ENCODE assay signal across 16 cellular contexts in genomic region chr16:85441890-85442670, GRCh38.
A peak's percentile ranks its signal among the peaks of the same experiment; 100 is the strongest.
DNase-seq lines count a peak whose midpoint lies in the region; TF ChIP-seq lines count a peak whose summit lies in the region.
"Had no signal": no experiment of that assay in that cellular context is flagged by ENCODE, and none has a peak within 500 bp of the region (broad histone marks: within the 10 kb centered on the region; RNA-seq: fewer than 3 reads in every experiment).

No MANE protein-coding gene starts in this region.

- H3K27ac ChIP-seq in HEK293 (ENCODE audit: extremely low read depth, low read depth, low read length) (no peak overlapping the region), neural progenitor cell (no peak overlapping the region)
- H3K27ac ChIP-seq: HL-60 had no signal

- H3K27ac Mint-ChIP-seq in brain (peak overlapping the region in 4 of 5 experiments; percentile 25 to 67 (median 44)), neural progenitor cell (peak overlapping the region; percentile 6)
- H3K27ac Mint-ChIP-seq: CD4-positive, CD25-positive, alpha-beta regulatory T cell had no signal

- no peaks in the 10 kb centered on the region; the same call in 1 of the 2 replicates for H3K4me1 ChIP-seq in HEK293 (ENCODE audit: control insufficient read depth, insufficient read depth, low read length)
- peaks cover 32% of the 10 kb centered on the region for H3K4me1 ChIP-seq in neural progenitor cell

- no peaks in the 10 kb centered on the region for H3K79me2 ChIP-seq in neural progenitor cell (ENCODE audit: low read depth)

- H3K9me3 ChIP-seq in HEK293 (ENCODE audit: control insufficient read depth, insufficient read depth, low read depth, low read length) (no peaks in the 10 kb centered on the region), neural progenitor cell (ENCODE audit: low read depth) (no peaks in the 10 kb centered on the region)
- H3K9me3 ChIP-seq: BE2C, HAP-1 had no signal

- no peak for DNase-seq in neural progenitor cell (ENCODE audit: low spot score)
- no peak for DNase-seq in SHP77 (lab: John Stamatoyannopoulos, UW)
- no peak for DNase-seq in posterior cingulate gyrus
- DNase-seq in stimulated activated CD4-positive, alpha-beta T cell treated with anti-CD3 and anti-CD28 coated beads, Interleukin-4, amount 100 ng/mL, for 24 hours: no peak
- DNase-seq: ACHN; BE2C; C1 segment of cervical spinal cord; CD4-positive, CD25-positive, alpha-beta regulatory T cell; DMS153; DMS79; GF-D8; IMR-90 had no signal

- no peak overlapping the region for H3K9ac ChIP-seq in neural progenitor cell

- peaks cover 3% of the 10 kb centered on the region for H3K27me3 Mint-ChIP-seq in brain
- peaks cover 27% of the 10 kb centered on the region for H3K27me3 Mint-ChIP-seq in neural progenitor cell (ENCODE audit: insufficient read depth, low read depth)
- H3K27me3 Mint-ChIP-seq: CD4-positive, CD25-positive, alpha-beta regulatory T cell had no signal

- H3K9me3 Mint-ChIP-seq in brain: peaks cover 0 to 2% (median 0%) of the 10 kb centered on the region in 5 experiments
- H3K9me3 Mint-ChIP-seq in neural progenitor cell: no peaks in the 10 kb centered on the region

- H3K36me3 Mint-ChIP-seq in brain: no peaks in the 10 kb centered on the region
- no peaks in the 10 kb centered on the region for H3K36me3 Mint-ChIP-seq in neural progenitor cell
- H3K36me3 Mint-ChIP-seq: CD4-positive, CD25-positive, alpha-beta regulatory T cell had no signal

- H2AFZ ChIP-seq in neural progenitor cell (replicated peaks): no peak overlapping the region

- H3K4me3 ChIP-seq in HEK293 (ENCODE audit: low read depth, low read length) (no peak overlapping the region), neural progenitor cell (no peak overlapping the region)
- H3K4me3 ChIP-seq: HAP-1 had no signal

- intact Hi-C loops in posterior cingulate gyrus (cut with DNase I): no loop called here

- CTCF ChIA-PET in HEK293 (lab: Yijun Ruan, JAX): interaction anchor here (0.6 to 1.9 kb wide), 6 partner anchors 11 to 292 kb away, joined by 3 to 8 read pairs (median 4); no protein-coding TSS in a partner anchor

- H3K36me3 ChIP-seq in HEK293 (ENCODE audit: control insufficient read depth in 2 of 2, insufficient read depth in 1 of 2, low read length in 2 of 2) (peaks cover 0 to 6% of the 10 kb centered on the region in 2 experiments; a peak in 1 of 3 replicates), neural progenitor cell (no peaks in the 10 kb centered on the region)
- H3K36me3 ChIP-seq: BE2C, HAP-1 had no signal

- peaks cover 24% of the 10 kb centered on the region for H4K20me1 ChIP-seq in neural progenitor cell (ENCODE audit: low read depth)

- H3K4me3 Mint-ChIP-seq in brain (peak overlapping the region in 1 of 5 experiments; percentile 5), neural progenitor cell (no peak overlapping the region)
- H3K4me3 Mint-ChIP-seq: CD4-positive, CD25-positive, alpha-beta regulatory T cell had no signal

- H3F3A ChIP-seq in neural progenitor cell (ENCODE audit: low read depth): peaks cover 19% of the 10 kb centered on the region

- H3K4me2 ChIP-seq in neural progenitor cell: no peak overlapping the region

- peaks cover 74% of the 10 kb centered on the region for H3K4me1 Mint-ChIP-seq in brain
- peaks cover 58% of the 10 kb centered on the region for H3K4me1 Mint-ChIP-seq in neural progenitor cell

- no peak for TF ChIP-seq CTCF in HEK293 (tag by site-specific recombination; IDR thresholded peaks at IDR 0.05)
- no peak for TF ChIP-seq CTCF in brain (conservative IDR thresholded peaks at IDR 0.05)
- no peak for TF ChIP-seq CTCF in neural progenitor cell (IDR thresholded peaks at IDR 0.05)

- POLR2A ChIA-PET in HEK293 (lab: Yijun Ruan, JAX): no interaction called here

- peaks cover 32% of the 10 kb centered on the region for H3K27me3 ChIP-seq in neural progenitor cell
- H3K27me3 ChIP-seq: BE2C had no signal

TF ChIP-seq in HEK293, 187 proteins besides CTCF, POLR2A, EP300 and RAD21:
- TF ChIP-seq ZFP41 (tag by site-specific recombination; IDR thresholded peaks at IDR 0.05; ENCODE audit: borderline replicate concordance): no peak
- TF ChIP-seq SP2 (tag by site-specific recombination; IDR thresholded peaks at IDR 0.05): no peak
- no peak for TF ChIP-seq ZNF274 (IDR thresholded peaks at IDR 0.05; ENCODE audit: low read length)
- TF ChIP-seq ZNF274 (tag by site-specific recombination; IDR thresholded peaks at IDR 0.05; ENCODE audit: borderline replicate concordance): no peak
- TF ChIP-seq ZNF248 (tag by site-specific recombination; IDR thresholded peaks at IDR 0.05): no peak
- 0 out of 2 replicates have a peak, but pooled peaks have one; percentile 23 for TF ChIP-seq ZNF24 (tag by site-specific recombination; IDR thresholded peaks at IDR 0.05)
- TF ChIP-seq ZNF23 (tag by site-specific recombination; IDR thresholded peaks at IDR 0.05; ENCODE audit: borderline replicate concordance): no peak
- no peak for TF ChIP-seq TRIM28 (IDR thresholded peaks at IDR 0.05; ENCODE audit: borderline replicate concordance, low read length)
- TF ChIP-seq ZNF585B (tag by site-specific recombination; IDR thresholded peaks at IDR 0.05): no peak
- peak; percentile 98 for TF ChIP-seq ZNF623 (tag by site-specific recombination; IDR thresholded peaks at IDR 0.05)
- no peak for TF ChIP-seq ZNF658 (tag by site-specific recombination; IDR thresholded peaks at IDR 0.05)
- no peak for TF ChIP-seq HIC1 (tag by site-specific recombination; IDR thresholded peaks at IDR 0.05)
- TF ChIP-seq BCL11A (tag by site-specific recombination; IDR thresholded peaks at IDR 0.05; ENCODE audit: low read depth): no peak
- TF ChIP-seq ZBTB7A (tag by site-specific recombination; IDR thresholded peaks at IDR 0.05; ENCODE audit: low read depth): no peak
